In genomic region chr6:21559238-21559637, GRCh38 we compare ENCODE assay signal across 12 cellular contexts.
"Had no signal": no experiment of that assay in that cellular context is flagged by ENCODE, and none has a peak within 500 bp of the region (broad histone marks: within the 10 kb centered on the region; RNA-seq: fewer than 3 reads in every experiment).

No MANE protein-coding gene starts in this region.

- H3K27me3 Mint-ChIP-seq: activated naive CD8-positive, alpha-beta T cell treated with anti-CD3 and anti-CD28 coated beads, Interleukin-2, amount 50 U/mL, for 24 hours had no signal

- H3K27me3 ChIP-seq: cardiac muscle cell, esophagus muscularis mucosa, thyroid gland had no signal

- DNase-seq: activated CD4-positive, alpha-beta T cell treated with anti-CD3 and anti-CD28 coated beads for 48 hours; activated naive CD4-positive, alpha-beta T cell treated with Interleukin-2 at 50 U/mL for 16 hours; activated naive CD8-positive, alpha-beta T cell treated with anti-CD3 and anti-CD28 coated beads, Interleukin-2, amount 50 U/mL, for 24 hours; hypothalamus; lower lobe of right lung; midbrain; naive B cell; retina; thyroid gland had no signal

- H3K27ac ChIP-seq: cardiac muscle cell, esophagus muscularis mucosa, lower lobe of right lung, parathyroid adenoma, thyroid gland had no signal

- H3K36me3 ChIP-seq: cardiac muscle cell, esophagus muscularis mucosa, lower lobe of right lung, thyroid gland had no signal

- H3K79me2 ChIP-seq: parathyroid adenoma had no signal

- H3K4me1 Mint-ChIP-seq: activated naive CD8-positive, alpha-beta T cell treated with anti-CD3 and anti-CD28 coated beads, Interleukin-2, amount 50 U/mL, for 24 hours; naive B cell had no signal

- ATAC-seq: activated naive CD8-positive, alpha-beta T cell treated with anti-CD3 and anti-CD28 coated beads, Interleukin-2, amount 50 U/mL, for 24 hours; lower lobe of right lung had no signal

- H3K36me3 Mint-ChIP-seq: naive B cell had no signal

- H3K9me3 Mint-ChIP-seq: activated naive CD8-positive, alpha-beta T cell treated with anti-CD3 and anti-CD28 coated beads, Interleukin-2, amount 50 U/mL, for 24 hours had no signal

- H3K4me3 ChIP-seq: cardiac muscle cell, esophagus muscularis mucosa, lower lobe of right lung, thyroid gland had no signal

- H3K4me1 ChIP-seq: esophagus muscularis mucosa, lower lobe of right lung, parathyroid adenoma, thyroid gland had no signal

- H3K4me3 Mint-ChIP-seq: activated naive CD8-positive, alpha-beta T cell treated with anti-CD3 and anti-CD28 coated beads, Interleukin-2, amount 50 U/mL, for 24 hours; naive B cell had no signal

- H2AFZ ChIP-seq: parathyroid adenoma had no signal

- H3K27ac Mint-ChIP-seq: activated naive CD8-positive, alpha-beta T cell treated with anti-CD3 and anti-CD28 coated beads, Interleukin-2, amount 50 U/mL, for 24 hours; naive B cell had no signal
